In the genomic region with DNA sequence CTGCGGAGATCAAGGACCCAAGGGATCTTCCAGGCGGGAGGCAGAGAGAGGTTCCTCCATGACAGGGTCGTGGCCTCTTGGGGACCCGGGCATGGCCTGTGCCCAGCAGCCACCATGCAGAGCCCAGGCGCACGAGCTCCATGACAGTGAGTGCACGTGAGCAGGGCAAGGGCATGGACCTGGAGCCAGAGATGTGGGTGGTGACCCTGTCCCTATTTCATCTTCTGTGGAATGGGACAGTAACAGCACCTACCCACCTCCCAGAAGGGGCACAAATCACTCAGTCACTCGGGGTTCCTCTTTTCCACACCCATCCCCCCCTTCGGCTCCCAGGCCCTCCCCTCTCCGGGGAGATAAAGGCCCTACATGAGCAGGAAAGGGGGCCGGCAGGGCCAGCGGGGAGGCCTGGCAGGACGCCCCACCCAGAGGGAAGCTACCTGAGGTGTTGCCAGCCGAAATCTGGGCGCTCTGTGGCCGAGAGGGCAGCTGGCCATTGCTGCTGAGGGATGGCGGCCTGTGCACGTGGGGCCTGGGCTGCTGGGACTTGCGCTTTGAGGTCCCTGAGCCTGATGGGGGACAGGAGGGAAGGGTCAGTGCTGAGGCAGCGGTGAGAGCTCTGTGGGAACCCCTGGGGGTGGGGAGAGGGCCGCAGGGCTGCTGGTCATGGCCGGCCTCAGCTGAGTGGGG, we compare ENCODE assay signal across 25 cellular contexts. TPM values are rescaled to one million over a fixed set of nuclear protein-coding genes. Genes with fewer than 3 reads are reported as not detected.
DNase-seq lines count a peak whose midpoint lies in the region; ATAC-seq and TF ChIP-seq lines count a peak whose summit lies in the region.
"Had no signal": no experiment of that assay in that cellular context is flagged by ENCODE, and none has a peak within 500 bp of the region (broad histone marks: within the 10 kb centered on the region; RNA-seq: fewer than 3 reads in every experiment).

No MANE protein-coding gene starts in this region.

- 90% methylated on average over 16 of the region's 22 CpGs for WGBS in esophagus muscularis mucosa

- peak overlapping the region; percentile 34 for H3K27ac Mint-ChIP-seq in activated CD4-positive, alpha-beta T cell treated with anti-CD3 and anti-CD28 coated beads, Interleukin-2, amount 10 ng/mL, durations not matched to agents 24 days and 14 days
- peak overlapping the region; percentile 79 for H3K27ac Mint-ChIP-seq in CD4-positive, alpha-beta T cell
- peak overlapping the region; percentile 94 for H3K27ac Mint-ChIP-seq in T-helper 17 cell
- peak overlapping the region; percentile 90 for H3K27ac Mint-ChIP-seq in memory B cell

- peaks cover 0 to 29% (median 8%) of the 10 kb centered on the region in 4 donors for H3K36me3 ChIP-seq in esophagus muscularis mucosa

- no peak for TF ChIP-seq EP300 in esophagus muscularis mucosa (IDR thresholded peaks at IDR 0.05)

- in situ Hi-C loops in GM13976 (cut with MboI; ENCODE audit: low sequenced_read_pairs, unreplicated experiment): loop anchor here (25.0 kb wide), 1 partner anchor 363 kb away; a partner anchor contains a TSS

- H3K36me3 Mint-ChIP-seq in activated CD4-positive, alpha-beta T cell treated with anti-CD3 and anti-CD28 coated beads, Interleukin-2, amount 10 ng/mL, durations not matched to agents 24 days and 14 days (ENCODE audit: low read depth): peaks cover 10% of the 10 kb centered on the region
- peaks cover 13% of the 10 kb centered on the region for H3K36me3 Mint-ChIP-seq in CD4-positive, alpha-beta T cell (ENCODE audit: low read depth)
- H3K36me3 Mint-ChIP-seq in T-helper 17 cell (ENCODE audit: low read depth) (no peaks in the 10 kb centered on the region), memory B cell (no peaks in the 10 kb centered on the region)
- H3K36me3 Mint-ChIP-seq: naive thymus-derived CD8-positive, alpha-beta T cell had no signal

- H3K9me3 Mint-ChIP-seq in activated CD4-positive, alpha-beta T cell treated with anti-CD3 and anti-CD28 coated beads, Interleukin-2, amount 10 ng/mL, durations not matched to agents 24 days and 14 days: no peaks in the 10 kb centered on the region
- H3K9me3 Mint-ChIP-seq in CD4-positive, alpha-beta T cell: no peaks in the 10 kb centered on the region
- H3K9me3 Mint-ChIP-seq in memory B cell: no peaks in the 10 kb centered on the region
- H3K9me3 Mint-ChIP-seq: naive thymus-derived CD8-positive, alpha-beta T cell had no signal

- no peak overlapping the region for H3K27ac ChIP-seq in CD4-positive, alpha-beta T cell (ENCODE audit: low read depth, low read length)
- H3K27ac ChIP-seq in esophagus muscularis mucosa (replicated peaks in 1 of 4): no peak overlapping the region
- H3K27ac ChIP-seq: epithelial cell of prostate, foreskin keratinocyte, vagina had no signal

- intact Hi-C loops in activated CD4-positive, alpha-beta T cell treated with anti-CD3 and anti-CD28 coated beads, Interleukin-2, amount 10 ng/mL, durations not matched to agents 24 days and 14 days (cut with micrococcal nuclease): loop anchor here (5.0 kb wide), 1 partner anchor 133 kb away; a partner anchor contains a TSS
- intact Hi-C loops in CD4-positive, alpha-beta T cell (cut with DNase I, micrococcal nuclease): loop anchor here in 1 of 2 experiments (5.0 kb wide), 1 partner anchor 368 kb away; no protein-coding TSS in a partner anchor
- intact Hi-C loops in esophagus muscularis mucosa (cut with DNase I): loop anchor here (5.0 kb wide), 1 partner anchor 93 kb away; no protein-coding TSS in a partner anchor

- CTCF ChIA-PET in CD4-positive, alpha-beta T cell (lab: Charles Lee): interaction anchor here (2.0 to 3.1 kb wide), 2 partner anchors 96 to 154 kb away, joined by 6 to 25 read pairs; no protein-coding TSS in a partner anchor

- no peaks in the 10 kb centered on the region for H3K27me3 Mint-ChIP-seq in activated CD4-positive, alpha-beta T cell treated with anti-CD3 and anti-CD28 coated beads, Interleukin-2, amount 10 ng/mL, durations not matched to agents 24 days and 14 days
- no peaks in the 10 kb centered on the region for H3K27me3 Mint-ChIP-seq in CD4-positive, alpha-beta T cell
- H3K27me3 Mint-ChIP-seq in T-helper 17 cell: no peaks in the 10 kb centered on the region
- no peaks in the 10 kb centered on the region for H3K27me3 Mint-ChIP-seq in memory B cell
- H3K27me3 Mint-ChIP-seq: naive thymus-derived CD8-positive, alpha-beta T cell had no signal

- no peak for ATAC-seq in CD4-positive, alpha-beta T cell (ENCODE audit: poor library complexity)
- ATAC-seq in T-helper 17 cell (no peak), memory B cell (ENCODE audit: low read depth) (no peak), HG03342 (IDR thresholded peaks at IDR 0.05; ENCODE audit: unreplicated experiment) (no peak)
- ATAC-seq: foreskin keratinocyte; naive thymus-derived CD8-positive, alpha-beta T cell had no signal

- H3K4me1 ChIP-seq in esophagus muscularis mucosa: peaks cover 26 to 53% (median 44%) of the 10 kb centered on the region in 4 donors

- H3K4me3 Mint-ChIP-seq in activated CD4-positive, alpha-beta T cell treated with anti-CD3 and anti-CD28 coated beads, Interleukin-2, amount 10 ng/mL, durations not matched to agents 24 days and 14 days: no peak overlapping the region
- no peak overlapping the region for H3K4me3 Mint-ChIP-seq in CD4-positive, alpha-beta T cell
- H3K4me3 Mint-ChIP-seq in T-helper 17 cell: no peak overlapping the region
- H3K4me3 Mint-ChIP-seq in memory B cell: peak overlapping the region; percentile 25

- no peaks in the 10 kb centered on the region for H3K27me3 ChIP-seq in CD4-positive, alpha-beta T cell (ENCODE audit: control insufficient read depth, insufficient read depth, low read length)
- no peaks in the 10 kb centered on the region for H3K27me3 ChIP-seq in esophagus muscularis mucosa
- H3K27me3 ChIP-seq: dorsolateral prefrontal cortex, foreskin keratinocyte, vagina had no signal

- DNase-seq in activated CD4-positive, alpha-beta T cell treated with anti-CD3 and anti-CD28 coated beads, Interleukin-2, amount 10 ng/mL, durations not matched to agents 24 days and 14 days: peak; percentile 65
- no peak for DNase-seq in activated CD4-positive, alpha-beta T cell treated with anti-CD3 and anti-CD28 coated beads, Interleukin-2, amount 50 U/mL, for 1 hour
- no peak for DNase-seq in CD4-positive, alpha-beta T cell
- DNase-seq in T-helper 17 cell (no peak), memory B cell (ENCODE audit: low spot score in 2 of 2) (peak in 1 of 2 donors; percentile 59), esophagus muscularis mucosa (ENCODE audit: extremely low spot score) (no peak), GM13976 (ENCODE audit: low spot score) (no peak)
- DNase-seq: activated CD8-positive, alpha-beta memory T cell treated with anti-CD3 and anti-CD28 coated beads for 24 hours; activated effector memory CD4-positive, alpha-beta T cell treated with Interleukin-2 at 50 U/mL for 16 hours; anterior cingulate cortex; C1 segment of cervical spinal cord; caudate nucleus; dorsolateral prefrontal cortex; foreskin keratinocyte; Karpas-422; kidney glomerular epithelial cell; mesendoderm; naive thymus-derived CD8-positive, alpha-beta T cell; NCI-H1092; NCI-H2029 treated with DMSO at 0.1 percent for 48 hours; NCI-H510A treated with DMSO at 0.1 percent for 48 hours; posterior cingulate gyrus had no signal

- no peaks in the 10 kb centered on the region for H3K9me3 ChIP-seq in CD4-positive, alpha-beta T cell (ENCODE audit: control insufficient read depth, low read length)
- H3K9me3 ChIP-seq in T-helper 17 cell (ENCODE audit: control insufficient read depth, low read length, poor library complexity, severe bottlenecking) (no peaks in the 10 kb centered on the region), esophagus muscularis mucosa (no peaks in the 10 kb centered on the region)
- H3K9me3 ChIP-seq: vagina had no signal

- TF ChIP-seq POLR2A in esophagus muscularis mucosa (IDR thresholded peaks at IDR 0.05; ENCODE audit: low read depth): no peak

- POLR2A ChIA-PET in CD4-positive, alpha-beta T cell (lab: Charles Lee): interaction anchor here (0.6 to 14.0 kb wide), 7 partner anchors 11 to 938 kb away, joined by 3 to 394 read pairs (median 17); a partner anchor contains a TSS

- no peak for TF ChIP-seq CTCF in CD4-positive, alpha-beta T cell (IDR thresholded peaks at IDR 0.05)
- no peak for TF ChIP-seq CTCF in esophagus muscularis mucosa (IDR thresholded peaks at IDR 0.05)
- no peak for TF ChIP-seq CTCF in GM13976 (IDR thresholded peaks at IDR 0.05; ENCODE audit: borderline replicate concordance, control extremely low read depth, extremely low read depth, insufficient read depth, missing control alignments)

- peaks cover 35% of the 10 kb centered on the region for H3K4me1 Mint-ChIP-seq in activated CD4-positive, alpha-beta T cell treated with anti-CD3 and anti-CD28 coated beads, Interleukin-2, amount 10 ng/mL, durations not matched to agents 24 days and 14 days
- peaks cover 42% of the 10 kb centered on the region for H3K4me1 Mint-ChIP-seq in CD4-positive, alpha-beta T cell (ENCODE audit: low read depth)
- peaks cover 33% of the 10 kb centered on the region for H3K4me1 Mint-ChIP-seq in T-helper 17 cell
- peaks cover 38% of the 10 kb centered on the region for H3K4me1 Mint-ChIP-seq in memory B cell

- H3K4me3 ChIP-seq in esophagus muscularis mucosa: no peak overlapping the region
- H3K4me3 ChIP-seq: dorsolateral prefrontal cortex, vagina had no signal

RNA-seq across cellular contexts. Expression of a gene that starts 10.4 kb away (rescaled TPM):
- 184 and 189 TPM in 2 replicates for total RNA-seq in activated CD4-positive, alpha-beta T cell treated with anti-CD3 and anti-CD28 coated beads, Interleukin-2, amount 10 ng/mL, durations not matched to agents 24 days and 14 days
- total RNA-seq in CD4-positive, alpha-beta T cell: 100 to 1,000 TPM; 253 to 265 TPM
- 100 to 1,000 TPM; 201 to 252 TPM for total RNA-seq in T-helper 17 cell
- 10 to 100 TPM in 3 of 4 donors, 1 to 10 TPM in 1; 9.1 to 16.2 (median 12.4) TPM for total RNA-seq in esophagus muscularis mucosa

RNA-seq across cellular contexts. Expression of a gene that starts 32.6 kb away (rescaled TPM):
- total RNA-seq in activated CD4-positive, alpha-beta T cell treated with anti-CD3 and anti-CD28 coated beads, Interleukin-2, amount 10 ng/mL, durations not matched to agents 24 days and 14 days: 2.2 and 2.5 TPM in 2 replicates
- total RNA-seq in CD4-positive, alpha-beta T cell: 1 to 10 TPM; 1.8 to 2.1 TPM
- 1 to 10 TPM; 1.7 to 3.6 TPM for total RNA-seq in T-helper 17 cell
- 1 to 10 TPM; 1.7 to 2.6 (median 2.1) TPM for total RNA-seq in esophagus muscularis mucosa

RNA-seq across cellular contexts. Expression of a gene that starts 35.2 kb away (rescaled TPM):
- 35.0 and 42.4 TPM in 2 replicates for total RNA-seq in activated CD4-positive, alpha-beta T cell treated with anti-CD3 and anti-CD28 coated beads, Interleukin-2, amount 10 ng/mL, durations not matched to agents 24 days and 14 days
- total RNA-seq in CD4-positive, alpha-beta T cell: 10 to 100 TPM; 18.5 to 21.1 TPM
- 10 to 100 TPM; 43.5 to 45.3 TPM for total RNA-seq in T-helper 17 cell
- total RNA-seq in esophagus muscularis mucosa: 1 to 10 TPM; 2.1 to 8.1 (median 4.8) TPM
- total RNA-seq: foreskin keratinocyte had no signal

Comparison
In these comparisons a context has a peak if more than half of its experiments do, and no peak if none do; other contexts are left out.
1. H3K27ac Mint-ChIP-seq: peak in every context shown above with its lines; median percentile 94 in T-helper 17 cell; 90 in memory B cell; 79 in CD4-positive, alpha-beta T cell; 34 in activated CD4-positive, alpha-beta T cell treated with anti-CD3 and anti-CD28 coated beads, Interleukin-2, amount 10 ng/mL, durations not matched to agents 24 days and 14 days.
2. RNA of a gene that starts 10.4 kb away (total RNA-seq): 253 to 265 TPM in CD4-positive, alpha-beta T cell, 201 to 252 TPM in T-helper 17 cell and 184 to 189 TPM in activated CD4-positive, alpha-beta T cell treated with anti-CD3 and anti-CD28 coated beads, Interleukin-2, amount 10 ng/mL, durations not matched to agents 24 days and 14 days; 9.1 to 16.2 TPM in esophagus muscularis mucosa; every median in the first group is over 10 times any median in the second.